Comparison of ENCODE assay signal across 8 cellular contexts in the genomic region with DNA sequence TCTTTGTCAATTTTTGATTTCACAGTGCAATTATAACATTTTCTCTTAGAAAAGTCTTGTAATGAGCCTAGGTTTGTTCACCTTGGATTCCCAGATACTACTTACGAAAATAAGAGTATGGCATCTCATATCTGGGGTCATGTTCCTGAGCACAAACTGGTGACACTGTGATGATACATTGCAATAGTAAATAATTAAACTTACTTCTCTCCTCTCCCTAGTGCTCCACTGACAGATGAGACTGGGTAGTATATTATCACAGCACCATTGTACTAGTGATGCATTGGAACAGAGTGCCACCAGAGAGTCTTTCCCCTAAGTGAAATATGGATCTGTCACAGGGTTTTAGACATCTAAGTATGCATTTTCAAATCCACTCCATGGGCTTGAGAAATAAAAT.
"Had no signal": no experiment of that assay in that cellular context is flagged by ENCODE, and none has a peak within 500 bp of the region (broad histone marks: within the 10 kb centered on the region; RNA-seq: fewer than 3 reads in every experiment).

No MANE protein-coding gene starts in this region.

- FAIRE-seq: G401.6, GM12878, GM12891, GM12892, GM18507, GM19239 had no signal

- ATAC-seq: GM12878 had no signal

- H3K4me3 ChIP-seq: GM12878 had no signal

- DNase-seq: GDM1, GF-D8 had no signal
